23 cellular contexts compared by ENCODE assay signal in the genomic region with DNA sequence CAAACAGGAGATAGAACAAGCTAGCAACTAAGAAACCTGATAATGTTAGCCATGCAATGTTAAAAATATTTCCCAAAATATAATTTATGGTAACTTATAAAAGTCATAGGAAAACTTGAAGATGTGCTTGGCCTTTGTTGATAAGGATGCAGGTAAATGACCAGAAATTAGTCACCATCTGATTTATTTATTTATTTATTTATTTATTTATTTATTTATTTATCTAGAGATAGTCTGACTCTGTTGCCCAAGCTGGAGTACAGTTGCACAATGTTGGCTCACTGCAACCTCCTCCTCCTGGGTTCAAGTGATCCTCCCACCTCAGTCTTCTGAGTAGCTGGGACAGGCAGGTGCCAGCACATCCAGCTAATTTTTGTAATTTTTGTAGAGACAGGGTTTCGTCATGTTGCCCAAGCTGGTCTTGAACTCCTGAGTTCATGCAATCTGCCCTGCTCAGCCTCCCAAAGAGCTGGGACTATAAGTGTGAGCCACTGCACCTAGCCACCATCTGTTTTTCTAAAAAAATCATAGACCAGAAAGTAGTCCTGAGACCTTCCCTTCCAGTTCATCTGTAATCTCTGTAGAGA.
DNase-seq lines count a peak whose midpoint lies in the region; ATAC-seq, FAIRE-seq and TF ChIP-seq lines count a peak whose summit lies in the region.
"Had no signal": no experiment of that assay in that cellular context is flagged by ENCODE, and none has a peak within 500 bp of the region (broad histone marks: within the 10 kb centered on the region; RNA-seq: fewer than 3 reads in every experiment).

No MANE protein-coding gene starts in this region.

- H4K91ac ChIP-seq in trophoblast cell (ENCODE audit: low read depth, low read length) = no peak overlapping the region

- no peaks in the 10 kb centered on the region for H3K79me2 ChIP-seq in K562 (ENCODE audit: control insufficient read depth, insufficient read depth, low read length)
- H3K79me2 ChIP-seq in trophoblast cell (ENCODE audit: control insufficient read depth, insufficient read depth, low read length, poor library complexity) = no peaks in the 10 kb centered on the region

- DNase-seq in K562 (ENCODE audit: extremely low read depth in 1 of 4, low spot score in 3 of 4) = no peak
- DNase-seq in trophoblast cell = peak; percentile 50 to 75
- no peak for DNase-seq in left ventricle myocardium superior
- no peak for DNase-seq in DMS79 (lab: John Stamatoyannopoulos, UW)
- DNase-seq: 8988T; AML-193; Caco-2; Calu3; CD4-positive, alpha-beta T cell; CD8-positive, alpha-beta T cell; DND-41; EL; GDM1 had no signal

- ATAC-seq in K562 (no peak), GM18858 (IDR thresholded peaks at IDR 0.05; ENCODE audit: unreplicated experiment) (no peak), left ventricle myocardium superior (no peak)
- ATAC-seq: CD8-positive, alpha-beta T cell; GM12878 had no signal

- H3K36me3 ChIP-seq in HEK293 (ENCODE audit: control insufficient read depth in 2 of 2, insufficient read depth in 1 of 2, low read length in 2 of 2) = peaks cover 0 to 34% of the 10 kb centered on the region in 2 experiments; a peak in 1 of 3 replicates
- H3K36me3 ChIP-seq in K562 (ENCODE audit: control insufficient read depth, insufficient read depth, low read length) = no peaks in the 10 kb centered on the region
- H3K36me3 ChIP-seq in trophoblast cell (ENCODE audit: control insufficient read depth in 1 of 2, insufficient read depth in 2 of 2, low read length in 2 of 2) = peaks cover 0 to 2% of the 10 kb centered on the region in 2 experiments
- H3K36me3 ChIP-seq: BLaER1 treated with 17β-estradiol and CSF1 and Interleukin-3, amounts not matched to agents 10 nM and 100 nM had no signal

- H3K14ac ChIP-seq in trophoblast cell (ENCODE audit: low read length) = no peak overlapping the region

- intact Hi-C loops in K562 (cut with micrococcal nuclease) (no loop called here), left ventricle myocardium superior (cut with micrococcal nuclease) (no loop called here)

- CTCF ChIA-PET in HEK293 (lab: Yijun Ruan, JAX) = interaction anchor here (0.6 to 1.2 kb wide), 3 partner anchors 36 to 1638 kb away, joined by 3 to 4 read pairs (median 4); a partner anchor contains a TSS
- CTCF ChIA-PET in K562 (lab: Yijun Ruan, JAX; ENCODE audit: low intra/inter-chr PET ratio) = no interaction called here

- H2AK5ac ChIP-seq in trophoblast cell (ENCODE audit: low read length) = no peak overlapping the region

- no peak overlapping the region for H4K12ac ChIP-seq in trophoblast cell (ENCODE audit: low read depth, low read length)

- H3K9me3 ChIP-seq in HEK293 (ENCODE audit: control insufficient read depth, insufficient read depth, low read depth, low read length) (no peaks in the 10 kb centered on the region), K562 (replicated peaks; ENCODE audit: control insufficient read depth, insufficient read depth, low read depth, low read length) (no peaks in the 10 kb centered on the region), trophoblast cell (ENCODE audit: insufficient read depth, low read depth, low read length) (no peaks in the 10 kb centered on the region)
- H3K9me3 ChIP-seq: BLaER1 treated with 17β-estradiol and CSF1 and Interleukin-3, amounts not matched to agents 10 nM and 100 nM; Caco-2 had no signal

- H4K20me1 ChIP-seq in K562 (replicated peaks; ENCODE audit: control insufficient read depth, insufficient read depth, low read length) = no peaks in the 10 kb centered on the region
- H4K20me1 ChIP-seq: BLaER1 treated with 17β-estradiol and CSF1 and Interleukin-3, amounts not matched to agents 10 nM and 100 nM had no signal

- H3K18ac ChIP-seq in trophoblast cell (ENCODE audit: low read length) = no peak overlapping the region

- no peak for TF ChIP-seq RAD21 in K562 (CRISPR knock-in tag; conservative IDR thresholded peaks at IDR 0.05 in 1 of 2, IDR thresholded peaks at IDR 0.05 in 1 of 2)

- H3K4ac ChIP-seq in trophoblast cell (ENCODE audit: low read depth, low read length) = no peak overlapping the region

- H3K23ac ChIP-seq in trophoblast cell (ENCODE audit: low read length) = no peak overlapping the region

- H3K27me3 ChIP-seq in K562 (ENCODE audit: control insufficient read depth in 2 of 2, insufficient read depth in 2 of 2, low read length in 2 of 2) = peaks cover 12 to 18% of the 10 kb centered on the region in 2 experiments
- H3K27me3 ChIP-seq in trophoblast cell (ENCODE audit: insufficient read depth, low read length) = no peaks in the 10 kb centered on the region
- H3K27me3 ChIP-seq: BLaER1 treated with 17β-estradiol and CSF1 and Interleukin-3, amounts not matched to agents 10 nM and 100 nM had no signal

- in situ Hi-C loops in K562 (cut with MboI) = no loop called here

- no peak for TF ChIP-seq POLR2A in K562 (conservative IDR thresholded peaks at IDR 0.05)

- H3K4me3 ChIP-seq in HEK293 (ENCODE audit: low read depth, low read length) (no peak overlapping the region), K562 (no peak overlapping the region), trophoblast cell (ENCODE audit: low read depth, low read length) (no peak overlapping the region)
- H3K4me3 ChIP-seq: BLaER1 treated with 17β-estradiol and CSF1 and Interleukin-3, amounts not matched to agents 10 nM and 100 nM; GM12878 had no signal

- FAIRE-seq in K562 (lab: Jason Lieb, UNC) = no peak
- FAIRE-seq: A204.1, D721Med, GM12878, GM12892, GM18507, GM19239 had no signal

- TF ChIP-seq CTCF in HEK293 (tag by site-specific recombination; IDR thresholded peaks at IDR 0.05) = no peak
- TF ChIP-seq CTCF in K562 (IDR thresholded peaks at IDR 0.05 in 2 of 3, conservative IDR thresholded peaks at IDR 0.05 in 1 of 3; ENCODE audit: insufficient read depth in 2 of 3, low read depth in 1 of 3, low read length in 3 of 3) = no peak

- H3K4me1 ChIP-seq in HEK293 (ENCODE audit: control insufficient read depth, insufficient read depth, low read length) (no peaks in the 10 kb centered on the region), K562 (replicated peaks in 1 of 2; ENCODE audit: control insufficient read depth in 2 of 2, insufficient read depth in 2 of 2, low read length in 2 of 2) (no peaks in the 10 kb centered on the region), trophoblast cell (ENCODE audit: control insufficient read depth in 1 of 2, insufficient read depth in 2 of 2, low read length in 2 of 2) (no peaks in the 10 kb centered on the region)
- H3K4me1 ChIP-seq: Caco-2 had no signal

- BruUV-seq in K562 (replicated peaks; lab: Mats Ljungman, UMichigan) = no TSS peak

- H2AFZ ChIP-seq in K562 (ENCODE audit: low read depth, low read length) (no peak overlapping the region), trophoblast cell (ENCODE audit: insufficient read depth, low read length, poor library complexity) (no peak overlapping the region)

- TF ChIP-seq EP300 in K562 (IDR thresholded peaks at IDR 0.05; ENCODE audit: low read length) = no peak

- H3K9ac ChIP-seq in K562 (ENCODE audit: insufficient read depth in 1 of 2, low read depth in 2 of 2, low read length in 2 of 2) (no peak overlapping the region), trophoblast cell (ENCODE audit: low read length) (no peak overlapping the region)
- H3K9ac ChIP-seq: BLaER1 treated with 17β-estradiol and CSF1 and Interleukin-3, amounts not matched to agents 10 nM and 100 nM had no signal

- H2BK120ac ChIP-seq in trophoblast cell (ENCODE audit: insufficient read depth, low read length, poor library complexity) = no peak overlapping the region

- POLR2A ChIA-PET in HEK293 (lab: Yijun Ruan, JAX) = no interaction called here
- POLR2A ChIA-PET in K562 (lab: Yijun Ruan, JAX) = interaction anchor here (1.0 to 1.4 kb wide), 2 partner anchors 9 to 11 kb away, joined by 3 to 7 read pairs; no protein-coding TSS in a partner anchor

- no peak overlapping the region for H4K8ac ChIP-seq in trophoblast cell (ENCODE audit: low read depth, low read length)

- WGBS in K562 (ENCODE audit: insufficient coverage, low coverage, missing lambda C conversion rate) = 31% methylated on average over 1 of the region's 1 CpG
- WGBS in trophoblast cell (ENCODE audit: extremely low coverage, insufficient coverage, insufficient read length) = no CpG with 5 or more reads among the region's 1 CpG

- no peak overlapping the region for H2BK12ac ChIP-seq in trophoblast cell (ENCODE audit: low read length)

- no peak overlapping the region for H3K27ac ChIP-seq in HEK293 (ENCODE audit: extremely low read depth, low read depth, low read length)
- no peak overlapping the region for H3K27ac ChIP-seq in K562 (ENCODE audit: extremely low read depth, low read depth, low read length)
- H3K27ac ChIP-seq in trophoblast cell (ENCODE audit: low read depth, low read length) = no peak overlapping the region
- H3K27ac ChIP-seq: BLaER1 treated with 17β-estradiol and CSF1 and Interleukin-3, amounts not matched to agents 10 nM and 100 nM; C4-2B had no signal

- H2BK5ac ChIP-seq in trophoblast cell (ENCODE audit: low read depth, low read length, poor library complexity) = no peak overlapping the region

- no peaks in the 10 kb centered on the region for H3K9me1 ChIP-seq in K562 (ENCODE audit: control insufficient read depth, insufficient read depth, low read length)

- no peaks in the 10 kb centered on the region for H3K79me1 ChIP-seq in trophoblast cell (ENCODE audit: low read length)

- H3K4me2 ChIP-seq in K562 (ENCODE audit: insufficient read depth, low read length) (no peak overlapping the region), trophoblast cell (ENCODE audit: low read length) (no peak overlapping the region)
- H3K4me2 ChIP-seq: BLaER1 treated with 17β-estradiol and CSF1 and Interleukin-3, amounts not matched to agents 10 nM and 100 nM had no signal

TF ChIP-seq in HEK293, 187 proteins besides CTCF, POLR2A, EP300 and RAD21 (continues in another document):
- TF ChIP-seq ZNF510 (tag by site-specific recombination; IDR thresholded peaks at IDR 0.05; ENCODE audit: insufficient replicate concordance) = peak; percentile 25

TF ChIP-seq in K562, 482 proteins besides CTCF, POLR2A, EP300 and RAD21 (continues in another document):
- TF ChIP-seq ZC3H11A (IDR thresholded peaks at IDR 0.05; ENCODE audit: low read depth, low read length) = peak; percentile 45; the same call in 1 of the 2 replicates
- no peak for TF ChIP-seq JUN (IDR thresholded peaks at IDR 0.05; ENCODE audit: borderline replicate concordance, low read depth, low read length)
- no peak for TF ChIP-seq JUN (CRISPR knock-in tag; IDR thresholded peaks at IDR 0.05; ENCODE audit: borderline replicate concordance)
- no peak for TF ChIP-seq DPF2 (IDR thresholded peaks at IDR 0.05)
- TF ChIP-seq SAFB2 (IDR thresholded peaks at IDR 0.05; ENCODE audit: borderline replicate concordance, low read depth, low read length, severe bottlenecking) = no peak
- TF ChIP-seq RB1 (IDR thresholded peaks at IDR 0.05; ENCODE audit: low read depth) = no peak
- TF ChIP-seq KDM1A (IDR thresholded peaks at IDR 0.05) = no peak

Comparison
In these comparisons a context has a peak if more than half of its experiments do, and no peak if none do; other contexts are left out.
1. DNase-seq: peak in trophoblast cell (2 of 2); none in K562 (0 of 4), left ventricle myocardium superior (single experiment) and DMS79 (single experiment).